ENCODE assay signal across 3 cellular contexts in genomic region chr14:22860377-22860776, GRCh38. TPM values are rescaled to one million over a fixed set of nuclear protein-coding genes. Genes with fewer than 3 reads are reported as not detected.
"Had no signal": no experiment of that assay in that cellular context is flagged by ENCODE, and none has a peak within 500 bp of the region (broad histone marks: within the 10 kb centered on the region; RNA-seq: fewer than 3 reads in every experiment).

No MANE protein-coding gene starts in this region.

RNA-seq across cellular contexts. Expression of gene REM2, which starts 22.6 kb away (rescaled TPM):
- total RNA-seq: body of pancreas had no signal

RNA-seq across cellular contexts. Expression of gene SLC7A7, which starts 45.1 kb away (rescaled TPM):
- total RNA-seq: activated T-helper 2 cell treated with anti-CD3 and anti-CD28 coated beads, Interferon-gamma antibody, Interleukin-2, Interleukin-4, amounts not matched to agents 10 μg/mL and 5 μg/mL and 100 μg/mL, durations not matched to agents 14 hours and 24 hours and 36 hours; T-helper 2 cell treated with Interferon-gamma antibody and Interleukin-4, amounts not matched to agents 100 ng/mL and 5 ng/mL, for 36 hours had no signal
